ENCODE assay signal across 26 cellular contexts in genomic region chr15:61820212-61820611, GRCh38.
"Had no signal": no experiment of that assay in that cellular context is flagged by ENCODE, and none has a peak within 500 bp of the region (broad histone marks: within the 10 kb centered on the region; RNA-seq: fewer than 3 reads in every experiment).

No MANE protein-coding gene starts in this region.

- H3K4me3 Mint-ChIP-seq: dendritic cell treated with granulocyte-macrophage colony-stimulating factor and Interleukin-4, amounts not matched to agents 40 ng/mL and 50 ng/mL, for 4 days; effector memory CD8-positive, alpha-beta T cell; endodermal cell had no signal

- H3K27me3 Mint-ChIP-seq: dendritic cell treated with granulocyte-macrophage colony-stimulating factor and Interleukin-4, amounts not matched to agents 40 ng/mL and 50 ng/mL, for 4 days had no signal

- H3K27me3 ChIP-seq: colonic mucosa, gastrocnemius medialis had no signal

- H3K4me3 ChIP-seq: colonic mucosa, coronary artery, dorsolateral prefrontal cortex, esophagus squamous epithelium, gastrocnemius medialis, gastroesophageal sphincter, heart left ventricle, heart right ventricle had no signal

- FAIRE-seq: colon, endometrium, endothelial cell of umbilical vein, frontal cortex had no signal

- DNase-seq: colonic mucosa; cortex of kidney; dermis blood vessel endothelial cell; dorsolateral prefrontal cortex; effector CD4-positive, alpha-beta T cell; effector CD8-positive, alpha-beta T cell; effector memory CD4-positive, alpha-beta T cell; effector memory CD8-positive, alpha-beta T cell; endodermal cell; erythroblast; esophagus squamous epithelium; foreskin fibroblast; foreskin keratinocyte; foreskin melanocyte; gastrocnemius medialis; glutamatergic neuron; heart left ventricle; heart right ventricle had no signal

- H3K27ac Mint-ChIP-seq: dendritic cell treated with granulocyte-macrophage colony-stimulating factor and Interleukin-4, amounts not matched to agents 40 ng/mL and 50 ng/mL, for 4 days; effector memory CD8-positive, alpha-beta T cell; endodermal cell had no signal

- H3K27ac ChIP-seq: colonic mucosa, coronary artery, dorsolateral prefrontal cortex, epithelial cell of prostate, esophagus squamous epithelium, foreskin keratinocyte, gastrocnemius medialis, gastroesophageal sphincter, heart left ventricle, heart right ventricle had no signal

- H3K9me3 ChIP-seq: colonic mucosa, esophagus squamous epithelium, gastrocnemius medialis, gastroesophageal sphincter, heart left ventricle, heart right ventricle had no signal

- H3K9me3 Mint-ChIP-seq: dendritic cell treated with granulocyte-macrophage colony-stimulating factor and Interleukin-4, amounts not matched to agents 40 ng/mL and 50 ng/mL, for 4 days; effector memory CD8-positive, alpha-beta T cell; endodermal cell had no signal

- H3K4me1 ChIP-seq: colonic mucosa, esophagus squamous epithelium, foreskin keratinocyte, gastrocnemius medialis, gastroesophageal sphincter, heart left ventricle, heart right ventricle had no signal

- H3K36me3 ChIP-seq: colonic mucosa, esophagus squamous epithelium, gastrocnemius medialis, gastroesophageal sphincter, heart left ventricle, heart right ventricle had no signal
